In the genomic region with DNA sequence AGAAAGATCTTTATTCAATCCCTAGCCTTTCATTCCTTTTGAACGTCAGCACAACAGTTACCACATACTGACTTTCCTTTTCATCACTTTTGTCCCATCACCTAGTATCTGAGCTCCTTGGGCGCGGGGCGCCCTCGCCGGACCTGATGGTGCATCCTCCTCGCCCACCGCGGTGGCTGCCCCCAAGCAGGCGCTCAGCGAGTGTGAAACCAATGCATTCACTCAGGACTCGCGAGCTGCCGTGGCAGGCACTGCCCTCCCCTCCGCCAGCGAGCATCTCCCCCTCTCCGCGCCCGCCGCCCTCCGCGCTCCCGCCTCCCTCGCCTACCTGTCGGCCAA, we compare ENCODE assay signal across 8 cellular contexts. TPM values are rescaled to one million over a fixed set of nuclear protein-coding genes. Genes with fewer than 3 reads are reported as not detected.
DNase-seq lines count a peak whose midpoint lies in the region; ATAC-seq and TF ChIP-seq lines count a peak whose summit lies in the region.

No MANE protein-coding gene starts in this region.

- WGBS in sigmoid colon, 2 donors: 1% methylated on average over 25 of the region's 25 CpGs

- peaks cover 30% of the 10 kb centered on the region for H3K4me1 Mint-ChIP-seq in activated CD8-positive, alpha-beta memory T cell treated with anti-CD3 and anti-CD28 coated beads, Interleukin-2, amount 10 ng/mL, durations not matched to agents 7 days and 5 days

- peaks cover 18% of the 10 kb centered on the region for H3K36me3 Mint-ChIP-seq in activated CD8-positive, alpha-beta memory T cell treated with anti-CD3 and anti-CD28 coated beads, Interleukin-2, amount 10 ng/mL, durations not matched to agents 7 days and 5 days

- H3K36me3 ChIP-seq in NT2/D1 (ENCODE audit: insufficient read depth, insufficient read length, low read length): peaks cover 32% of the 10 kb centered on the region
- peaks cover 0 to 26% (median under 1%) of the 10 kb centered on the region in 4 donors for H3K36me3 ChIP-seq in sigmoid colon

- CTCF ChIA-PET in activated CD8-positive, alpha-beta memory T cell treated with anti-CD3 and anti-CD28 coated beads, Interleukin-2, amount 10 ng/mL, durations not matched to agents 7 days and 5 days (lab: Charles Lee): interaction anchor here (0.7 to 2.7 kb wide), 13 partner anchors 10 to 202 kb away, joined by 3 to 7 read pairs (median 4); partner anchors contain the start of gene ACLY

- no peaks in the 10 kb centered on the region for H3K9me3 Mint-ChIP-seq in activated CD8-positive, alpha-beta memory T cell treated with anti-CD3 and anti-CD28 coated beads, Interleukin-2, amount 10 ng/mL, durations not matched to agents 7 days and 5 days (ENCODE audit: low read depth)

- ATAC-seq in activated CD8-positive, alpha-beta memory T cell treated with anti-CD3 and anti-CD28 coated beads, Interleukin-2, amount 10 ng/mL, durations not matched to agents 7 days and 5 days: no peak
- ATAC-seq in GM19328 (IDR thresholded peaks at IDR 0.05; ENCODE audit: unreplicated experiment): no peak

- TF ChIP-seq POLR2A in sigmoid colon (IDR thresholded peaks at IDR 0.05): no peak

- peak overlapping the region; percentile 98 for H3K4me3 ChIP-seq in NT2/D1 (ENCODE audit: insufficient read length, low read depth)
- H3K4me3 ChIP-seq in fibroblast of villous mesenchyme (ENCODE audit: low read depth, low read length): peak overlapping the region; percentile 94
- H3K4me3 ChIP-seq in sigmoid colon: peak overlapping the region; percentile 82 to 98 (median 90)

- H3K27ac Mint-ChIP-seq in activated CD8-positive, alpha-beta memory T cell treated with anti-CD3 and anti-CD28 coated beads, Interleukin-2, amount 10 ng/mL, durations not matched to agents 7 days and 5 days: no peak overlapping the region

- H3K27me3 ChIP-seq in NT2/D1 (ENCODE audit: insufficient read depth, insufficient read length) (no peaks in the 10 kb centered on the region), sigmoid colon (no peaks in the 10 kb centered on the region)

- H3K27ac ChIP-seq in sigmoid colon: peak overlapping the region; percentile 93 to 96 (median 96)

- TF ChIP-seq EP300 in sigmoid colon (IDR thresholded peaks at IDR 0.05): no peak

- DNase-seq in activated CD8-positive, alpha-beta memory T cell treated with anti-CD3 and anti-CD28 coated beads for 1 hour (ENCODE audit: extremely low read depth in 1 of 2, low read depth in 1 of 2): peak; percentile 19 to 40
- no peak for DNase-seq in activated CD8-positive, alpha-beta memory T cell treated with anti-CD3 and anti-CD28 coated beads, Interleukin-2, amount 10 ng/mL, durations not matched to agents 7 days and 5 days
- DNase-seq in NT2/D1 (ENCODE audit: low read depth, low spot score): no peak
- peak; percentile 30 for DNase-seq in fibroblast of villous mesenchyme (ENCODE audit: low read depth)
- peak; percentile 83 for DNase-seq in sigmoid colon
- no peak for DNase-seq in OCI-M2 (lab: John Stamatoyannopoulos, UW; ENCODE audit: unreplicated experiment)
- no peak for DNase-seq in activated CD4-positive, CD25-positive, alpha-beta regulatory T cell treated with anti-CD3 and anti-CD28 coated beads, Interleukin-2, amount 50 U/mL, for 72 hours

- no peak overlapping the region for H3K4me3 Mint-ChIP-seq in activated CD8-positive, alpha-beta memory T cell treated with anti-CD3 and anti-CD28 coated beads, Interleukin-2, amount 10 ng/mL, durations not matched to agents 7 days and 5 days

- TF ChIP-seq CTCF in fibroblast of villous mesenchyme (IDR thresholded peaks at IDR 0.05; ENCODE audit: insufficient read depth, low read depth, low read length): no peak
- TF ChIP-seq CTCF in sigmoid colon (IDR thresholded peaks at IDR 0.05): no peak

- H3K4me1 ChIP-seq in NT2/D1 (ENCODE audit: insufficient read depth, insufficient read length) (peaks cover 8% of the 10 kb centered on the region), sigmoid colon (peaks cover 0 to 30% (median 26%) of the 10 kb centered on the region in 4 donors)

- intact Hi-C loops in sigmoid colon (cut with DNase I): loop anchor here (2.0 kb wide), 1 partner anchor 52 kb away; the partner anchor contains the start of gene FKBP10

- no peaks in the 10 kb centered on the region for H3K27me3 Mint-ChIP-seq in activated CD8-positive, alpha-beta memory T cell treated with anti-CD3 and anti-CD28 coated beads, Interleukin-2, amount 10 ng/mL, durations not matched to agents 7 days and 5 days

- H3K9ac ChIP-seq in NT2/D1 (ENCODE audit: insufficient read length, low read depth): peak overlapping the region; percentile 99

- H3K9me3 ChIP-seq in NT2/D1 (ENCODE audit: insufficient read depth, low read length): no peaks in the 10 kb centered on the region
- no peaks in the 10 kb centered on the region for H3K9me3 ChIP-seq in sigmoid colon

RNA-seq across cellular contexts. Expression of gene KLHL11, which starts 0.8 kb away (rescaled TPM):
- 10 to 100 TPM; 14.4 to 16.4 TPM for total RNA-seq in activated CD8-positive, alpha-beta memory T cell treated with anti-CD3 and anti-CD28 coated beads, Interleukin-2, amount 10 ng/mL, durations not matched to agents 7 days and 5 days
- total RNA-seq in fibroblast of villous mesenchyme: 30.6 and 37.6 TPM in 2 replicates
- total RNA-seq in sigmoid colon: 10 to 100 TPM; 16.1 to 21.6 (median 19.2) TPM
- 1 to 10 TPM in 1 of 3 donors, under 1 TPM in 1, not detected in 1; 0.46 to 2.0 TPM for polyA plus RNA-seq in sigmoid colon

RNA-seq across cellular contexts. Expression of gene KLHL10, which starts 26.8 kb away (rescaled TPM):
- not detected for total RNA-seq in activated CD8-positive, alpha-beta memory T cell treated with anti-CD3 and anti-CD28 coated beads, Interleukin-2, amount 10 ng/mL, durations not matched to agents 7 days and 5 days
- total RNA-seq in fibroblast of villous mesenchyme (under 0.01 TPM in 2 replicates), sigmoid colon (1 to 10 TPM in 3 of 4 donors, under 1 TPM in 1; 0.95 to 3.9 (median 1.5) TPM)
- polyA plus RNA-seq in sigmoid colon: under 1 TPM in 1 of 3 donors, not detected in 2; 0.04 TPM

RNA-seq across cellular contexts. Expression of gene NT5C3B, which starts 28.4 kb away (rescaled TPM):
- 10 to 100 TPM; 28.2 to 35.0 TPM for total RNA-seq in activated CD8-positive, alpha-beta memory T cell treated with anti-CD3 and anti-CD28 coated beads, Interleukin-2, amount 10 ng/mL, durations not matched to agents 7 days and 5 days
- total RNA-seq in fibroblast of villous mesenchyme (58.7 and 60.6 TPM in 2 replicates), sigmoid colon (100 to 1,000 TPM in 1 of 4 donors, 10 to 100 TPM in 3; 58.5 to 104 (median 69.2) TPM)
- 10 to 100 TPM; 19.4 to 42.6 (median 33.9) TPM for polyA plus RNA-seq in sigmoid colon

RNA-seq across cellular contexts. Expression of gene FKBP10, which starts 51.7 kb away (rescaled TPM):
- 1 to 10 TPM; 1.3 TPM for total RNA-seq in activated CD8-positive, alpha-beta memory T cell treated with anti-CD3 and anti-CD28 coated beads, Interleukin-2, amount 10 ng/mL, durations not matched to agents 7 days and 5 days
- total RNA-seq in fibroblast of villous mesenchyme (191 and 228 TPM in 2 replicates), sigmoid colon (10 to 100 TPM; 34.2 to 71.2 (median 39.5) TPM)
- 10 to 100 TPM in 1 of 3 donors, 1 to 10 TPM in 2; 5.5 to 18.4 (median 9.0) TPM for polyA plus RNA-seq in sigmoid colon

RNA-seq across cellular contexts. Expression of gene P3H4, which starts 52.7 kb away (rescaled TPM):
- 1 to 10 TPM; 2.1 to 3.0 TPM for total RNA-seq in activated CD8-positive, alpha-beta memory T cell treated with anti-CD3 and anti-CD28 coated beads, Interleukin-2, amount 10 ng/mL, durations not matched to agents 7 days and 5 days
- total RNA-seq in fibroblast of villous mesenchyme: 88.1 and 92.4 TPM in 2 replicates
- total RNA-seq in sigmoid colon: 10 to 100 TPM in 3 of 4 donors, 1 to 10 TPM in 1; 9.9 to 12.3 (median 11.3) TPM
- polyA plus RNA-seq in sigmoid colon: 1 to 10 TPM; 3.0 to 6.4 (median 4.9) TPM

Comparison
In these comparisons a context has a peak if more than half of its experiments do, and no peak if none do; other contexts are left out.
1. DNase-seq: peak in activated CD8-positive, alpha-beta memory T cell treated with anti-CD3 and anti-CD28 coated beads for 1 hour (2 of 2), fibroblast of villous mesenchyme (single experiment) and sigmoid colon (single experiment); none in activated CD8-positive, alpha-beta memory T cell treated with anti-CD3 and anti-CD28 coated beads, Interleukin-2, amount 10 ng/mL, durations not matched to agents 7 days and 5 days (single experiment), NT2/D1 (single experiment), OCI-M2 (single experiment) and activated CD4-positive, CD25-positive, alpha-beta regulatory T cell treated with anti-CD3 and anti-CD28 coated beads, Interleukin-2, amount 50 U/mL, for 72 hours (single experiment).
2. Peak in every context shown above with its lines, with median percentiles within 50 percentile points of each other: H3K4me3 ChIP-seq.